ENCODE assay signal across 1 cellular context in genomic region chr1:43946244-43947060, GRCh38.
TF ChIP-seq lines count a peak whose summit lies in the region.

TSS of gene IPO13 (plus strand) at chr1:43946950. CDS start at chr1:43947601, 651 bp downstream.

TF ChIP-seq in K562, 482 proteins besides CTCF, POLR2A, EP300 and RAD21 (continued from another document and continues in another):
- TF ChIP-seq USF2 (CRISPR knock-in tag; IDR thresholded peaks at IDR 0.05) (peak; percentile 97), SRSF1 (IDR thresholded peaks at IDR 0.05; ENCODE audit: low read depth, low read length) (no peak), ZC3H4 (CRISPR knock-in tag; IDR thresholded peaks at IDR 0.05; ENCODE audit: borderline replicate concordance) (no peak), SMAD4 (CRISPR knock-in tag; conservative IDR thresholded peaks at IDR 0.05) (peak; percentile 73), HMGXB4 (CRISPR knock-in tag; IDR thresholded peaks at IDR 0.05) (peak; percentile 82; the same call in 1 of the 2 replicates), GMEB1 (CRISPR knock-in tag; IDR thresholded peaks at IDR 0.05) (peak; percentile 72), JUNB (CRISPR knock-in tag; conservative IDR thresholded peaks at IDR 0.05) (no peak), SNIP1 (IDR thresholded peaks at IDR 0.05; ENCODE audit: low read depth) (no peak), CHAMP1 (IDR thresholded peaks at IDR 0.05) (no peak; the same call in 1 of the 2 replicates), TFE3 (CRISPR knock-in tag; IDR thresholded peaks at IDR 0.05) (0 out of 2 replicates have a peak, but pooled peaks have one; percentile 1), ZNF644 (tag; IDR thresholded peaks at IDR 0.05; ENCODE audit: low read depth) (no peak), ZNF449 (CRISPR knock-in tag; IDR thresholded peaks at IDR 0.05) (no peak), YBX1 (IDR thresholded peaks at IDR 0.05) (no peak), ZNF232 (CRISPR knock-in tag; IDR thresholded peaks at IDR 0.05) (0 out of 2 replicates have a peak, but pooled peaks have one; percentile 76), FOXA3 (CRISPR knock-in tag; conservative IDR thresholded peaks at IDR 0.05 in 1 of 2, IDR thresholded peaks at IDR 0.05 in 1 of 2) (peak in 1 of 2 experiments; percentile 91; a peak in 2 of 4 replicates), MLX (CRISPR knock-in tag; conservative IDR thresholded peaks at IDR 0.05) (peak in 1 of 2 experiments; percentile 22; a peak in 1 of 4 replicates), CGGBP1 (CRISPR knock-in tag; IDR thresholded peaks at IDR 0.05) (peak; percentile 44; the same call in 1 of the 2 replicates), CREB3 (tag; conservative IDR thresholded peaks at IDR 0.05; ENCODE audit: low read depth) (peak; percentile 42; the same call in 1 of the 2 replicates), SNRNP70 (optimal IDR thresholded peaks at IDR 0.05; ENCODE audit: low read depth, low read length) (no peak), ZNF23 (CRISPR knock-in tag; IDR thresholded peaks at IDR 0.05) (no peak), ZC3H11A (IDR thresholded peaks at IDR 0.05; ENCODE audit: low read depth, low read length) (no peak), KDM4B (IDR thresholded peaks at IDR 0.05; ENCODE audit: borderline replicate concordance in 2 of 2, low read depth in 1 of 2) (no peak; a peak in 2 of 4 replicates), E2F8 (IDR thresholded peaks at IDR 0.05; ENCODE audit: low read depth, partially characterized antibody) (no peak), CBFB (CRISPR knock-in tag; IDR thresholded peaks at IDR 0.05) (peak; percentile 71; the same call in 1 of the 2 replicates), MAFK (IDR thresholded peaks at IDR 0.05; ENCODE audit: low read length) (no peak), CEBPB (tag; IDR thresholded peaks at IDR 0.05) (peak; percentile 92), ZKSCAN1 (IDR thresholded peaks at IDR 0.05; ENCODE audit: low read depth, low read length) (peak; percentile 99), ZNF121 (CRISPR knock-in tag; conservative IDR thresholded peaks at IDR 0.05) (no peak), MLLT1 (IDR thresholded peaks at IDR 0.05) (peak in 1 of 2 experiments; percentile 54; a peak in 1 of 4 replicates), ETV1 (tag; conservative IDR thresholded peaks at IDR 0.05; ENCODE audit: low read depth) (peak; percentile 64), CCAR2 (IDR thresholded peaks at IDR 0.05; ENCODE audit: low read depth, low read length) (no peak)
